ENCODE assay signal across 20 cellular contexts in the genomic region with DNA sequence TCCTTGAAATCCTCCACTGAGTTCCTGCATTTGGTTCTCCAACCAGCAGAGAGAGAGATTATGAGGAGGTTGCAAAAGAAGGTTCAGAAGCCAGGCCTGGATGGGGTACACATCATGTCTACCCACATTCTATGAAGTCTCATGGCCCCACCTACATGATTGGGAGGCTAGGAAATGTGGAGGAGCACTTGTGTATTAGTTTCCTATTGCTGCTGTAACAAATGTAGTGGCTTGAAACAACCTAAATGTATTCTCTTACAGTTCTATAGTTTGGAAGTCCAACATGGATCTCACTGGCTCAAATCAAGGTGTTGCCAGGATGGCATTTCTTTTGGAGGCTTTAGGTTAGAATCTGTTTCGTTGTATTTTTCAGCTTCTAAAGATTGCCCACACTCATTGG.
DNase-seq lines count a peak whose midpoint lies in the region; ATAC-seq, FAIRE-seq and TF ChIP-seq lines count a peak whose summit lies in the region.
"Had no signal": no experiment of that assay in that cellular context is flagged by ENCODE, and none has a peak within 500 bp of the region (broad histone marks: within the 10 kb centered on the region; RNA-seq: fewer than 3 reads in every experiment).

No MANE protein-coding gene starts in this region.

- in situ Hi-C loops in K562 (cut with MboI): no loop called here
- in situ Hi-C loops in gastrocnemius medialis (cut with MboI; ENCODE audit: low sequenced_read_pairs in 4 of 4): loop anchor here in 2 of 4 donors (10.0 kb wide), 1 partner anchor 51 kb away; no protein-coding TSS in a partner anchor

- H2AFZ ChIP-seq in K562 (ENCODE audit: low read depth, low read length): no peak overlapping the region

- no peaks in the 10 kb centered on the region for H4K20me1 ChIP-seq in K562 (replicated peaks; ENCODE audit: control insufficient read depth, insufficient read depth, low read length)
- H4K20me1 ChIP-seq: BLaER1 treated with 17β-estradiol and CSF1 and Interleukin-3, amounts not matched to agents 10 nM and 100 nM had no signal

- CTCF ChIA-PET in MCF 10A (lab: Yijun Ruan, JAX) (interaction anchor here (0.6 to 7.9 kb wide), 9 partner anchors 11 to 201 kb away, joined by 3 to 163 read pairs (median 3); no protein-coding TSS in a partner anchor), K562 (lab: Yijun Ruan, JAX; ENCODE audit: low intra/inter-chr PET ratio) (no interaction called here)

- FAIRE-seq in K562 (lab: Jason Lieb, UNC): no peak
- FAIRE-seq: G401.6, GM12878, GM12892, GM18507 had no signal

- H3K9ac ChIP-seq in K562 (ENCODE audit: insufficient read depth in 1 of 2, low read depth in 2 of 2, low read length in 2 of 2): no peak overlapping the region
- H3K9ac ChIP-seq: BLaER1 treated with 17β-estradiol and CSF1 and Interleukin-3, amounts not matched to agents 10 nM and 100 nM had no signal

- H3K36me3 ChIP-seq in breast epithelium (no peaks in the 10 kb centered on the region), K562 (ENCODE audit: control insufficient read depth, insufficient read depth, low read length) (no peaks in the 10 kb centered on the region), gastrocnemius medialis (no peaks in the 10 kb centered on the region)
- H3K36me3 ChIP-seq: BLaER1 treated with 17β-estradiol and CSF1 and Interleukin-3, amounts not matched to agents 10 nM and 100 nM had no signal

- ATAC-seq in K562 (no peak), gastrocnemius medialis (no peak)
- ATAC-seq: A549; CD8-positive, alpha-beta T cell; GM12878 had no signal

- TF ChIP-seq POLR2A in breast epithelium (IDR thresholded peaks at IDR 0.05): no peak
- TF ChIP-seq POLR2A in K562 (conservative IDR thresholded peaks at IDR 0.05): no peak
- no peak for TF ChIP-seq POLR2A in gastrocnemius medialis (IDR thresholded peaks at IDR 0.05)

- no peak for TF ChIP-seq EP300 in K562 (IDR thresholded peaks at IDR 0.05; ENCODE audit: low read length)

- H3K4me3 ChIP-seq in breast epithelium (no peak overlapping the region), K562 (no peak overlapping the region), gastrocnemius medialis (no peak overlapping the region)
- H3K4me3 ChIP-seq: A549; BLaER1 treated with 17β-estradiol and CSF1 and Interleukin-3, amounts not matched to agents 10 nM and 100 nM; GM12878 had no signal

- POLR2A ChIA-PET in MCF 10A (lab: Yijun Ruan, JAX): interaction anchor here (1.3 to 10.2 kb wide), 12 partner anchors 10 to 196 kb away, joined by 3 to 306 read pairs (median 15); partner anchors contain the start of gene GLUL
- POLR2A ChIA-PET in K562 (lab: Yijun Ruan, JAX): interaction anchor here (0.6 to 1.5 kb wide), 3 partner anchors 14 to 1017 kb away, joined by 3 to 4 read pairs (median 3); no protein-coding TSS in a partner anchor

- no peak overlapping the region for H3K4me2 ChIP-seq in K562 (ENCODE audit: insufficient read depth, low read length)
- H3K4me2 ChIP-seq: A549; BLaER1 treated with 17β-estradiol and CSF1 and Interleukin-3, amounts not matched to agents 10 nM and 100 nM had no signal

- H3K79me2 ChIP-seq in K562 (ENCODE audit: control insufficient read depth, insufficient read depth, low read length): no peaks in the 10 kb centered on the region

- 9% methylated on average over 1 of the region's 1 CpG for WGBS in K562 (ENCODE audit: insufficient coverage, low coverage, missing lambda C conversion rate)

- DNase-seq in MCF 10A (ENCODE audit: unreplicated experiment): no peak
- no peak for DNase-seq in breast epithelium (ENCODE audit: low spot score in 2 of 2)
- no peak for DNase-seq in K562 (ENCODE audit: extremely low read depth in 1 of 4, low spot score in 3 of 4)
- no peak for DNase-seq in gastrocnemius medialis
- no peak for DNase-seq in GF-D8 (lab: John Stamatoyannopoulos, UW)
- DNase-seq: AML-193; Caco-2; Calu3; CD4-positive, alpha-beta T cell; CD8-positive, alpha-beta T cell; DMS79 treated with DMSO at 0.1 percent for 48 hours had no signal

- intact Hi-C loops in MCF 10A (cut with micrococcal nuclease): no loop called here
- intact Hi-C loops in breast epithelium (cut with DNase I; ENCODE audit: low total_unique reads): loop anchor here (5.0 kb wide), 1 partner anchor 98 kb away; no protein-coding TSS in a partner anchor
- intact Hi-C loops in K562 (cut with micrococcal nuclease): no loop called here
- intact Hi-C loops in gastrocnemius medialis (cut with DNase I; ENCODE audit: low total_unique reads): loop anchor here (2.0 kb wide), 3 partner anchors 21 to 195 kb away; partner anchors contain the start of gene GLUL

- BruUV-seq in MCF 10A (replicated peaks; lab: Mats Ljungman, UMichigan): no TSS peak
- no TSS peak for BruUV-seq in K562 (replicated peaks; lab: Mats Ljungman, UMichigan)

- no peak for TF ChIP-seq CTCF in MCF 10A (IDR thresholded peaks at IDR 0.05; ENCODE audit: unreplicated experiment)
- TF ChIP-seq CTCF in breast epithelium (IDR thresholded peaks at IDR 0.05): no peak
- no peak for TF ChIP-seq CTCF in K562 (IDR thresholded peaks at IDR 0.05 in 2 of 3, conservative IDR thresholded peaks at IDR 0.05 in 1 of 3; ENCODE audit: insufficient read depth in 2 of 3, low read depth in 1 of 3, low read length in 3 of 3)
- no peak for TF ChIP-seq CTCF in gastrocnemius medialis (IDR thresholded peaks at IDR 0.05 in 4 of 5, conservative IDR thresholded peaks at IDR 0.05 in 1 of 5)

- H3K27me3 Mint-ChIP-seq in MCF 10A (ENCODE audit: insufficient read depth, unreplicated experiment): no peaks in the 10 kb centered on the region

- no peak for TF ChIP-seq RAD21 in K562 (CRISPR knock-in tag; conservative IDR thresholded peaks at IDR 0.05 in 1 of 2, IDR thresholded peaks at IDR 0.05 in 1 of 2)

- H3K27me3 ChIP-seq in breast epithelium: no peaks in the 10 kb centered on the region
- no peaks in the 10 kb centered on the region; a peak in 1 of 5 replicates for H3K27me3 ChIP-seq in K562 (ENCODE audit: control insufficient read depth in 2 of 2, insufficient read depth in 2 of 2, low read length in 2 of 2)
- H3K27me3 ChIP-seq in gastrocnemius medialis: no peaks in the 10 kb centered on the region
- H3K27me3 ChIP-seq: BLaER1 treated with 17β-estradiol and CSF1 and Interleukin-3, amounts not matched to agents 10 nM and 100 nM had no signal

- H3K9me1 ChIP-seq in K562 (ENCODE audit: control insufficient read depth, insufficient read depth, low read length): no peaks in the 10 kb centered on the region

- H3K9me3 ChIP-seq in breast epithelium (no peaks in the 10 kb centered on the region), K562 (replicated peaks; ENCODE audit: control insufficient read depth, insufficient read depth, low read depth, low read length) (no peaks in the 10 kb centered on the region), gastrocnemius medialis (no peaks in the 10 kb centered on the region)
- H3K9me3 ChIP-seq: A549; BLaER1 treated with 17β-estradiol and CSF1 and Interleukin-3, amounts not matched to agents 10 nM and 100 nM; Caco-2 had no signal

- H3K4me3 Mint-ChIP-seq in MCF 10A (ENCODE audit: unreplicated experiment): no peak overlapping the region
- H3K4me3 Mint-ChIP-seq: B cell; CD4-positive, alpha-beta T cell; CD8-positive, alpha-beta T cell had no signal

- peak overlapping the region; percentile 94 for H3K27ac Mint-ChIP-seq in MCF 10A (ENCODE audit: low read depth, unreplicated experiment)
- H3K27ac Mint-ChIP-seq: B cell; CD4-positive, alpha-beta T cell; CD8-positive, alpha-beta T cell had no signal

- H3K4me1 ChIP-seq in breast epithelium: peaks cover 0 to 6% of the 10 kb centered on the region in 2 donors
- H3K4me1 ChIP-seq in K562 (replicated peaks in 1 of 2; ENCODE audit: control insufficient read depth in 2 of 2, insufficient read depth in 2 of 2, low read length in 2 of 2): peaks cover 0 to 13% of the 10 kb centered on the region in 2 experiments; a peak in 4 of 5 replicates
- peaks cover 21 to 35% of the 10 kb centered on the region in 2 donors for H3K4me1 ChIP-seq in gastrocnemius medialis
- H3K4me1 ChIP-seq: A549 had no signal

- H3K27ac ChIP-seq in breast epithelium (no peak overlapping the region), K562 (ENCODE audit: extremely low read depth, low read depth, low read length) (no peak overlapping the region), gastrocnemius medialis (peak overlapping the region in 3 of 4 donors; percentile 64 to 83 (median 73))
- H3K27ac ChIP-seq: 22Rv1; A549; BLaER1 treated with 17β-estradiol and CSF1 and Interleukin-3, amounts not matched to agents 10 nM and 100 nM; C4-2B had no signal

- H3K36me3 Mint-ChIP-seq in MCF 10A (ENCODE audit: insufficient read depth, unreplicated experiment): peaks cover 5% of the 10 kb centered on the region
- H3K36me3 Mint-ChIP-seq: CD8-positive, alpha-beta T cell had no signal

- H3K9me3 Mint-ChIP-seq in MCF 10A (ENCODE audit: unreplicated experiment): no peaks in the 10 kb centered on the region
- H3K9me3 Mint-ChIP-seq: CD4-positive, alpha-beta T cell; CD8-positive, alpha-beta T cell had no signal

- peaks cover 71% of the 10 kb centered on the region for H3K4me1 Mint-ChIP-seq in MCF 10A (ENCODE audit: insufficient read depth, unreplicated experiment)
- H3K4me1 Mint-ChIP-seq: B cell had no signal

TF ChIP-seq in K562, 482 proteins besides CTCF, POLR2A, EP300 and RAD21:
- TF ChIP-seq DMBX1 (CRISPR knock-in tag; IDR thresholded peaks at IDR 0.05; ENCODE audit: borderline replicate concordance) (no peak), ZNF12 (CRISPR knock-in tag; IDR thresholded peaks at IDR 0.05) (peak; percentile 95)

Comparison
In these comparisons a context has a peak if more than half of its experiments do, and no peak if none do; other contexts are left out.
1. intact Hi-C loops: an anchor here in breast epithelium (5.0 kb wide) and gastrocnemius medialis (2.0 kb wide); none called in MCF 10A and K562.
2. H3K27ac ChIP-seq: peak in gastrocnemius medialis (3 of 4); none in breast epithelium (0 of 2) and K562 (single experiment).